In the genomic region with DNA sequence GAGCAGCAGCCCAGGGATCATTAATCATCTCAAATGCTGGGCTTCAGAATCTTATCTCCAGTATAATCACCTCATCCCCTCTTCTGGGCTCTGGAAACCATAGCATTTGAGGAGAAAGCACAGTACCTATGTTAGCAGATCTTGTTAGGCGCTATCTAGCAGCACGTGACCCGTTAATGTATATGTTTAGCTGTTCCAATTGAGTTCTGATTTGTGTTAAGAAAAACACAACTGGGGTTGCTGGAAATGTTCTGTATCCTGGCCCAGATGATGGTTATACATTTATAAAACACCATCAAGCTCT, we compare ENCODE assay signal across 15 cellular contexts. TPM values are rescaled to one million over a fixed set of nuclear protein-coding genes. Genes with fewer than 3 reads are reported as not detected.
DNase-seq lines count a peak whose midpoint lies in the region; ATAC-seq and TF ChIP-seq lines count a peak whose summit lies in the region.
"Had no signal": no experiment of that assay in that cellular context is flagged by ENCODE, and none has a peak within 500 bp of the region (broad histone marks: within the 10 kb centered on the region; RNA-seq: fewer than 3 reads in every experiment).

No MANE protein-coding gene starts in this region.

- no peak overlapping the region for H3K27ac ChIP-seq in endodermal cell (ENCODE audit: low read depth, low read length)
- H3K27ac ChIP-seq: HL-60 had no signal

- H3K27me3 ChIP-seq in endodermal cell (ENCODE audit: control insufficient read depth, insufficient read depth, low read length, poor library complexity, severe bottlenecking): no peaks in the 10 kb centered on the region

- peaks cover 59% of the 10 kb centered on the region for H3K4me1 Mint-ChIP-seq in endodermal cell
- no peaks in the 10 kb centered on the region for H3K4me1 Mint-ChIP-seq in stimulated activated naive B cell treated with anti-CD40 and anti-IgM and Interleukin-4, amounts not matched to agents 10 μg/mL and 1 μg/mL and 100 μg/mL, for 72 hours
- H3K4me1 Mint-ChIP-seq: CD4-positive, alpha-beta memory T cell had no signal

- peak overlapping the region; percentile 59 for H3K27ac Mint-ChIP-seq in endodermal cell
- H3K27ac Mint-ChIP-seq in stimulated activated naive B cell treated with anti-CD40 and anti-IgM and Interleukin-4, amounts not matched to agents 10 μg/mL and 1 μg/mL and 100 μg/mL, for 72 hours: peak overlapping the region; percentile 28
- H3K27ac Mint-ChIP-seq: CD4-positive, alpha-beta memory T cell; IgD-negative memory B cell had no signal

- DNase-seq in NCI-H510A treated with DMSO at 0.1 percent for 48 hours (lab: John Stamatoyannopoulos, UW) (peak; percentile 22), NCI-H510A (lab: John Stamatoyannopoulos, UW) (no peak), NCI-H82 (lab: John Stamatoyannopoulos, UW) (peak; percentile 89), endodermal cell (no peak), NCI-H2081 treated with DMSO at 0.1 percent for 48 hours (lab: John Stamatoyannopoulos, UW) (no peak)
- DNase-seq in stimulated activated naive B cell treated with anti-CD40 and anti-IgM and Interleukin-4, amounts not matched to agents 10 μg/mL and 1 μg/mL and 100 μg/mL, for 72 hours: no peak
- DNase-seq in stimulated activated naive CD8-positive, alpha-beta T cell treated with anti-CD3 and anti-CD28 coated beads, Interleukin-15, Interleukin-2, amounts not matched to agents 100 U/mL and 50 U/mL, for 24 hours: no peak
- DNase-seq in stimulated activated CD4-positive, alpha-beta T cell treated with anti-CD3 and anti-CD28 coated beads, Interleukin-4, amount 100 ng/mL, for 24 hours: no peak
- DNase-seq: 8988T; Calu3; CD4-positive, alpha-beta memory T cell; NCI-H1930 had no signal

- 80 to 86% methylated on average over 1 to 3 of the region's 3 CpGs for WGBS in endodermal cell (ENCODE audit: insufficient coverage in 1 of 2, insufficient read length in 1 of 2), 2 experiments

- H3K9me3 ChIP-seq in endodermal cell (ENCODE audit: control insufficient read depth, low read length): no peaks in the 10 kb centered on the region

- no peak overlapping the region for H3K4me3 ChIP-seq in endodermal cell (ENCODE audit: low read length)

- no peak overlapping the region for H3K9ac ChIP-seq in endodermal cell (ENCODE audit: extremely low read depth, low read length, poor library complexity, severe bottlenecking)

- ATAC-seq in stimulated activated naive B cell treated with anti-CD40 and anti-IgM and Interleukin-4, amounts not matched to agents 10 μg/mL and 1 μg/mL and 100 μg/mL, for 72 hours (replicated peaks): no peak
- no peak for ATAC-seq in stimulated activated naive CD8-positive, alpha-beta T cell treated with anti-CD3 and anti-CD28 coated beads, Interleukin-15, Interleukin-2, amounts not matched to agents 100 U/mL and 50 U/mL, for 24 hours
- ATAC-seq: Panc1 had no signal

- no peak for TF ChIP-seq CTCF in endodermal cell (conservative IDR thresholded peaks at IDR 0.05)

- H3K36me3 Mint-ChIP-seq in endodermal cell (ENCODE audit: low read depth): peaks cover 22% of the 10 kb centered on the region
- H3K36me3 Mint-ChIP-seq in stimulated activated naive B cell treated with anti-CD40 and anti-IgM and Interleukin-4, amounts not matched to agents 10 μg/mL and 1 μg/mL and 100 μg/mL, for 72 hours: peaks cover 0 to 3% of the 10 kb centered on the region in 2 donors
- H3K36me3 Mint-ChIP-seq: CD4-positive, alpha-beta memory T cell had no signal

- no peaks in the 10 kb centered on the region for H3K9me3 Mint-ChIP-seq in endodermal cell
- no peaks in the 10 kb centered on the region for H3K9me3 Mint-ChIP-seq in stimulated activated naive B cell treated with anti-CD40 and anti-IgM and Interleukin-4, amounts not matched to agents 10 μg/mL and 1 μg/mL and 100 μg/mL, for 72 hours

- peaks cover 76% of the 10 kb centered on the region for H3K36me3 ChIP-seq in endodermal cell (ENCODE audit: control insufficient read depth, insufficient read depth, low read length)

- H3K27me3 Mint-ChIP-seq in endodermal cell (ENCODE audit: insufficient read depth): no peaks in the 10 kb centered on the region
- peaks cover 12 to 20% of the 10 kb centered on the region in 2 donors for H3K27me3 Mint-ChIP-seq in stimulated activated naive B cell treated with anti-CD40 and anti-IgM and Interleukin-4, amounts not matched to agents 10 μg/mL and 1 μg/mL and 100 μg/mL, for 72 hours

- H3K4me1 ChIP-seq in endodermal cell (ENCODE audit: control insufficient read depth, insufficient read depth, low read length): peaks cover 22% of the 10 kb centered on the region

- no peak overlapping the region for H3K4me3 Mint-ChIP-seq in endodermal cell
- H3K4me3 Mint-ChIP-seq in stimulated activated naive B cell treated with anti-CD40 and anti-IgM and Interleukin-4, amounts not matched to agents 10 μg/mL and 1 μg/mL and 100 μg/mL, for 72 hours: no peak overlapping the region
- H3K4me3 Mint-ChIP-seq: CD4-positive, alpha-beta memory T cell; IgD-negative memory B cell had no signal

RNA-seq across cellular contexts. Expression of a gene that starts 25.5 kb away (rescaled TPM):
- 1 to 10 TPM; 4.4 to 4.8 TPM for total RNA-seq in endodermal cell
- 16.8 TPM for polyA plus RNA-seq in endodermal cell (2013, experiment 1 of 2)
- 14.2 TPM for polyA plus RNA-seq in endodermal cell (2013, experiment 2 of 2)

RNA-seq across cellular contexts. Expression of a gene that starts 49.2 kb away (rescaled TPM):
- total RNA-seq in endodermal cell: 10 to 100 TPM; 64.7 to 76.4 TPM
- 43.9 TPM for polyA plus RNA-seq in endodermal cell (2013, experiment 1 of 2)
- polyA plus RNA-seq in endodermal cell (2013, experiment 2 of 2): 42.6 TPM

Comparison
In these comparisons a context has a peak if more than half of its experiments do, and no peak if none do; other contexts are left out.
1. DNase-seq: peak in NCI-H510A treated with DMSO at 0.1 percent for 48 hours (single experiment) and NCI-H82 (single experiment); none in NCI-H510A (single experiment), endodermal cell (single experiment), stimulated activated naive B cell treated with anti-CD40 and anti-IgM and Interleukin-4, amounts not matched to agents 10 μg/mL and 1 μg/mL and 100 μg/mL, for 72 hours (single experiment), stimulated activated naive CD8-positive, alpha-beta T cell treated with anti-CD3 and anti-CD28 coated beads, Interleukin-15, Interleukin-2, amounts not matched to agents 100 U/mL and 50 U/mL, for 24 hours (single experiment), stimulated activated CD4-positive, alpha-beta T cell treated with anti-CD3 and anti-CD28 coated beads, Interleukin-4, amount 100 ng/mL, for 24 hours (single experiment) and NCI-H2081 treated with DMSO at 0.1 percent for 48 hours (single experiment).